8 cellular contexts compared by ENCODE assay signal in the genomic region with DNA sequence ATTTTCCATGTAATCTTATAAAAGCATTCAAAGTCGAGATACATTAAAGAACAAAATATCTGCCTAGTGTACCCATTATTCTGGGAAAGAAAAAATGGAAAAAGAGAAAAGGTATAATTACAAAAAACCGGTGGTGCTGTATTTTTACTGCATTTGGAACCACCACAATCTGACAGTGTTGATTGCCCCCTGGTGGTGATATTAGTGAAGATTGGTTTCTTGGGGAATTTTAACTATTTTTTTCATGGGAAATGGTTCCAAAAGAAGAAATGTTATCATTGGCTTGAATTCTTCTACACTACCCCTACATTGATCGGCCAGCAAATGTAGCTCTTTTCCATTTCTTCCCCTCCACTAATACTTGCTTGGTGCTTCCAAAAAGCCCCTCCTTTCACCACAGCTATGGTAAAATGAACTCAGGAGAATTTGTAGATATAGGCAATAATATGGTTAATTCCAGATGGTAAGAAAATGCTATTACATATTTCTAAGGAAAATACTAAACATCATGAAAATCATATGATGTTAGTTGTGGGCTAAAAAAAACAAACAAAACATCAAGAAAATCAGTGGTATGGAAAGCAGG. TPM values are rescaled to one million over a fixed set of nuclear protein-coding genes. Genes with fewer than 3 reads are reported as not detected.
DNase-seq lines count a peak whose midpoint lies in the region; ATAC-seq and TF ChIP-seq lines count a peak whose summit lies in the region.

No MANE protein-coding gene starts in this region.

- ATAC-seq in HG03342 (IDR thresholded peaks at IDR 0.05; ENCODE audit: unreplicated experiment) (no peak), HG03521 (IDR thresholded peaks at IDR 0.05; ENCODE audit: unreplicated experiment) (no peak), GM18520 (IDR thresholded peaks at IDR 0.05; ENCODE audit: unreplicated experiment) (no peak)

- no peak overlapping the region for H3K4me3 ChIP-seq in liver (ENCODE audit: low read depth in 1 of 3, low read length in 3 of 3)

- H3K36me3 ChIP-seq in liver (ENCODE audit: control insufficient read depth in 4 of 4, insufficient read depth in 3 of 4, low read depth in 1 of 4, low read length in 3 of 4) = no peaks in the 10 kb centered on the region

- DNase-seq in ACHN (peak; percentile 58), EL (peak; percentile 49), NCI-H1105 (lab: John Stamatoyannopoulos, UW) (peak; percentile 28)

- no peaks in the 10 kb centered on the region for H3K9me3 ChIP-seq in liver (ENCODE audit: control insufficient read depth in 4 of 4, low read length in 3 of 4)

- in situ Hi-C loops in ACHN (cut with HindIII; ENCODE audit: low pct_ligation_motif_present, low pct_unique_long_range_greater_than_20kb, low sequenced_read_pairs) = no loop called here

- WGBS in liver = 2% methylated on average over 3 of the region's 3 CpGs

- H3K27me3 Mint-ChIP-seq in brain = no peaks in the 10 kb centered on the region

- H3K4me1 ChIP-seq in liver (ENCODE audit: control insufficient read depth in 4 of 4, insufficient read depth in 4 of 4, low read length in 3 of 4) = no peaks in the 10 kb centered on the region

- no peak overlapping the region for H3K27ac ChIP-seq in liver (ENCODE audit: low read depth in 1 of 2, low read length in 2 of 2)

- TF ChIP-seq RAD21 in liver (IDR thresholded peaks at IDR 0.05) = peak; percentile 90 to 92

- peak overlapping the region in 1 of 5 experiments; percentile 42 for H3K4me3 Mint-ChIP-seq in brain

- H3K27ac Mint-ChIP-seq in brain = peak overlapping the region in 2 of 5 experiments; percentile 63 to 73

- H3K4me1 Mint-ChIP-seq in brain = peaks cover 9% of the 10 kb centered on the region

- no peak overlapping the region for H3K9ac ChIP-seq in liver (ENCODE audit: low read depth in 1 of 2, low read length in 2 of 2)

- TF ChIP-seq CTCF in brain (conservative IDR thresholded peaks at IDR 0.05) (peak; percentile 81 to 84), liver (IDR thresholded peaks at IDR 0.05; ENCODE audit: low read depth, low read length, missing input control) (peak; percentile 68)

- no peaks in the 10 kb centered on the region for H3K36me3 Mint-ChIP-seq in brain

- no peaks in the 10 kb centered on the region for H3K27me3 ChIP-seq in liver (ENCODE audit: control insufficient read depth in 4 of 4, insufficient read depth in 4 of 4, low read length in 3 of 4)

- peaks cover 0 to 3% (median 0%) of the 10 kb centered on the region in 5 experiments for H3K9me3 Mint-ChIP-seq in brain

TF ChIP-seq in liver, 16 proteins besides CTCF, POLR2A, EP300 and RAD21:
- TF ChIP-seq, protein P1, sequence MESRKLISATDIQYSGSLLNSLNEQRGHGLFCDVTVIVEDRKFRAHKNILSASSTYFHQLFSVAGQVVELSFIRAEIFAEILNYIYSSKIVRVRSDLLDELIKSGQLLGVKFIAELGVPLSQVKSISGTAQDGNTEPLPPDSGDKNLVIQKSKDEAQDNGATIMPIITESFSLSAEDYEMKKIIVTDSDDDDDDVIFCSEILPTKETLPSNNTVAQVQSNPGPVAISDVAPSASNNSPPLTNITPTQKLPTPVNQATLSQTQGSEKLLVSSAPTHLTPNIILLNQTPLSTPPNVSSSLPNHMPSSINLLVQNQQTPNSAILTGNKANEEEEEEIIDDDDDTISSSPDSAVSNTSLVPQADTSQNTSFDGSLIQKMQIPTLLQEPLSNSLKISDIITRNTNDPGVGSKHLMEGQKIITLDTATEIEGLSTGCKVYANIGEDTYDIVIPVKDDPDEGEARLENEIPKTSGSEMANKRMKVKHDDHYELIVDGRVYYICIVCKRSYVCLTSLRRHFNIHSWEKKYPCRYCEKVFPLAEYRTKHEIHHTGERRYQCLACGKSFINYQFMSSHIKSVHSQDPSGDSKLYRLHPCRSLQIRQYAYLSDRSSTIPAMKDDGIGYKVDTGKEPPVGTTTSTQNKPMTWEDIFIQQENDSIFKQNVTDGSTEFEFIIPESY (IDR thresholded peaks at IDR 0.05) = no peak
- TF ChIP-seq FOXA1 (IDR thresholded peaks at IDR 0.05) (no peak), TAF1 (conservative IDR thresholded peaks at IDR 0.05) (no peak), HNF4A (conservative IDR thresholded peaks at IDR 0.05) (no peak)
- TF ChIP-seq, protein P2, sequence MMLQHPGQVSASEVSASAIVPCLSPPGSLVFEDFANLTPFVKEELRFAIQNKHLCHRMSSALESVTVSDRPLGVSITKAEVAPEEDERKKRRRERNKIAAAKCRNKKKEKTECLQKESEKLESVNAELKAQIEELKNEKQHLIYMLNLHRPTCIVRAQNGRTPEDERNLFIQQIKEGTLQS (IDR thresholded peaks at IDR 0.05) = no peak
- TF ChIP-seq, protein P3, sequence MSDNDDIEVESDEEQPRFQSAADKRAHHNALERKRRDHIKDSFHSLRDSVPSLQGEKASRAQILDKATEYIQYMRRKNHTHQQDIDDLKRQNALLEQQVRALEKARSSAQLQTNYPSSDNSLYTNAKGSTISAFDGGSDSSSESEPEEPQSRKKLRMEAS (IDR thresholded peaks at IDR 0.05) = no peak
- TF ChIP-seq, protein P4, sequence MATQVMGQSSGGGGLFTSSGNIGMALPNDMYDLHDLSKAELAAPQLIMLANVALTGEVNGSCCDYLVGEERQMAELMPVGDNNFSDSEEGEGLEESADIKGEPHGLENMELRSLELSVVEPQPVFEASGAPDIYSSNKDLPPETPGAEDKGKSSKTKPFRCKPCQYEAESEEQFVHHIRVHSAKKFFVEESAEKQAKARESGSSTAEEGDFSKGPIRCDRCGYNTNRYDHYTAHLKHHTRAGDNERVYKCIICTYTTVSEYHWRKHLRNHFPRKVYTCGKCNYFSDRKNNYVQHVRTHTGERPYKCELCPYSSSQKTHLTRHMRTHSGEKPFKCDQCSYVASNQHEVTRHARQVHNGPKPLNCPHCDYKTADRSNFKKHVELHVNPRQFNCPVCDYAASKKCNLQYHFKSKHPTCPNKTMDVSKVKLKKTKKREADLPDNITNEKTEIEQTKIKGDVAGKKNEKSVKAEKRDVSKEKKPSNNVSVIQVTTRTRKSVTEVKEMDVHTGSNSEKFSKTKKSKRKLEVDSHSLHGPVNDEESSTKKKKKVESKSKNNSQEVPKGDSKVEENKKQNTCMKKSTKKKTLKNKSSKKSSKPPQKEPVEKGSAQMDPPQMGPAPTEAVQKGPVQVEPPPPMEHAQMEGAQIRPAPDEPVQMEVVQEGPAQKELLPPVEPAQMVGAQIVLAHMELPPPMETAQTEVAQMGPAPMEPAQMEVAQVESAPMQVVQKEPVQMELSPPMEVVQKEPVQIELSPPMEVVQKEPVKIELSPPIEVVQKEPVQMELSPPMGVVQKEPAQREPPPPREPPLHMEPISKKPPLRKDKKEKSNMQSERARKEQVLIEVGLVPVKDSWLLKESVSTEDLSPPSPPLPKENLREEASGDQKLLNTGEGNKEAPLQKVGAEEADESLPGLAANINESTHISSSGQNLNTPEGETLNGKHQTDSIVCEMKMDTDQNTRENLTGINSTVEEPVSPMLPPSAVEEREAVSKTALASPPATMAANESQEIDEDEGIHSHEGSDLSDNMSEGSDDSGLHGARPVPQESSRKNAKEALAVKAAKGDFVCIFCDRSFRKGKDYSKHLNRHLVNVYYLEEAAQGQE (IDR thresholded peaks at IDR 0.05) = no peak

RNA-seq across cellular contexts. Expression of a gene that starts 50.0 kb away (rescaled TPM):
- polyA plus RNA-seq in brain (ENCODE audit: insufficient read depth, low read depth, low replicate concordance) = 5.5 TPM
- total RNA-seq in liver = 10 to 100 TPM; 23.2 to 27.3 TPM
- polyA plus RNA-seq in liver = 10 to 100 TPM in 1 of 2 donors, 1 to 10 TPM in 1; 6.2 to 13.6 TPM
